In the genomic region with DNA sequence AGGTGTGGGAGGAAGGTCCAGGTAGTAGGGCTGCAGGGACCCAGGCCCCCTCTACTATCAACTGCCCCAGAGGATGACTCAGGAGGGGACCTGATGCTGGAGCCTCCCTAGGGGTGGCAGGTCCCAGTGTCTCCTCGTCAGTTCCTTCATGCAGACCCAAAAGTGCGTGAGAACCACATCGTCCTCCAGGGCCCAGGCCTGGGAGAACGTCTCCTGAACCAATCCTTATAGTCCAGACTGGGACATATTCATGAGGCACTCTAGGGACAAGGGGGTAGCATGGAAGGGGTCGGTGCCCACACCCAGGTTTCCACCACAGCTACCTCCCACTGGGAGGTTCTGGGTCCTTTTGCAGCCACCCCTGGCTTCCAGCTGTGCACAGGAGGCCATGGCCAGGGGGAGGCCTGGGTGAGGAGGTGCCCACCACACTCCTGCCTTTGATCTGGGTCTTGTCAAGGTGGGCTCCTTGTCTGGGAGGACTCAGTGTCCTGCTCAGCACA, we compare ENCODE assay signal across 1 cellular context.
TF ChIP-seq lines count a peak whose summit lies in the region.

No MANE protein-coding gene starts in this region.

TF ChIP-seq in SK-N-SH, 30 proteins besides CTCF, POLR2A, EP300 and RAD21 (continued from another document):
- TF ChIP-seq, protein P1, sequence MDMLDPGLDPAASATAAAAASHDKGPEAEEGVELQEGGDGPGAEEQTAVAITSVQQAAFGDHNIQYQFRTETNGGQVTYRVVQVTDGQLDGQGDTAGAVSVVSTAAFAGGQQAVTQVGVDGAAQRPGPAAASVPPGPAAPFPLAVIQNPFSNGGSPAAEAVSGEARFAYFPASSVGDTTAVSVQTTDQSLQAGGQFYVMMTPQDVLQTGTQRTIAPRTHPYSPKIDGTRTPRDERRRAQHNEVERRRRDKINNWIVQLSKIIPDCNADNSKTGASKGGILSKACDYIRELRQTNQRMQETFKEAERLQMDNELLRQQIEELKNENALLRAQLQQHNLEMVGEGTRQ (IDR thresholded peaks at IDR 0.05; ENCODE audit: borderline replicate concordance, low read depth, low read length) = no peak
- TF ChIP-seq RXRA (IDR thresholded peaks at IDR 0.05; ENCODE audit: borderline replicate concordance, low read depth) (no peak), YY1 (IDR thresholded peaks at IDR 0.05; ENCODE audit: low read depth) (no peak)
- TF ChIP-seq, protein P2, sequence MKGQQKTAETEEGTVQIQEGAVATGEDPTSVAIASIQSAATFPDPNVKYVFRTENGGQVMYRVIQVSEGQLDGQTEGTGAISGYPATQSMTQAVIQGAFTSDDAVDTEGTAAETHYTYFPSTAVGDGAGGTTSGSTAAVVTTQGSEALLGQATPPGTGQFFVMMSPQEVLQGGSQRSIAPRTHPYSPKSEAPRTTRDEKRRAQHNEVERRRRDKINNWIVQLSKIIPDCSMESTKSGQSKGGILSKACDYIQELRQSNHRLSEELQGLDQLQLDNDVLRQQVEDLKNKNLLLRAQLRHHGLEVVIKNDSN (IDR thresholded peaks at IDR 0.05; ENCODE audit: borderline replicate concordance, low read depth) = no peak
- TF ChIP-seq, protein P3, sequence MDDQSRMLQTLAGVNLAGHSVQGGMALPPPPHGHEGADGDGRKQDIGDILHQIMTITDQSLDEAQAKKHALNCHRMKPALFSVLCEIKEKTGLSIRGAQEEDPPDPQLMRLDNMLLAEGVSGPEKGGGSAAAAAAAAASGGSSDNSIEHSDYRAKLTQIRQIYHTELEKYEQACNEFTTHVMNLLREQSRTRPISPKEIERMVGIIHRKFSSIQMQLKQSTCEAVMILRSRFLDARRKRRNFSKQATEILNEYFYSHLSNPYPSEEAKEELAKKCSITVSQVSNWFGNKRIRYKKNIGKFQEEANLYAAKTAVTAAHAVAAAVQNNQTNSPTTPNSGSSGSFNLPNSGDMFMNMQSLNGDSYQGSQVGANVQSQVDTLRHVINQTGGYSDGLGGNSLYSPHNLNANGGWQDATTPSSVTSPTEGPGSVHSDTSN (IDR thresholded peaks at IDR 0.05) = no peak
TF ChIP-seq in SK-N-SH: peak in this region for 0.
